Comparison of ENCODE assay signal across 8 cellular contexts in genomic region chr20:53914861-53915458, GRCh38.
DNase-seq lines count a peak whose midpoint lies in the region; ATAC-seq and TF ChIP-seq lines count a peak whose summit lies in the region.

No MANE protein-coding gene starts in this region.

- peak; percentile 57 for DNase-seq in SK-N-DZ (ENCODE audit: low spot score)
- DNase-seq in fibroblast of lung (ENCODE audit: low read depth in 2 of 2): no peak
- no peak for DNase-seq in glomerular visceral epithelial cell (ENCODE audit: extremely low spot score)
- DNase-seq in NCI-H748 treated with DMSO at 0.1 percent for 48 hours (lab: John Stamatoyannopoulos, UW): no peak
- DNase-seq in COR-L47 (lab: John Stamatoyannopoulos, UW): no peak

- ATAC-seq in GM18511 (IDR thresholded peaks at IDR 0.05; ENCODE audit: unreplicated experiment): no peak

- TF ChIP-seq CTCF in GM12875 (IDR thresholded peaks at IDR 0.05; ENCODE audit: borderline replicate concordance, insufficient read depth, low read depth, low read length) (no peak), fibroblast of lung (conservative IDR thresholded peaks at IDR 0.05 in 1 of 2, IDR thresholded peaks at IDR 0.05 in 1 of 2; ENCODE audit: low read depth in 1 of 2, low read length in 2 of 2) (no peak), parathyroid adenoma (IDR thresholded peaks at IDR 0.05) (no peak)

- H3K4me3 ChIP-seq in GM12875 (ENCODE audit: low read depth, low read length) (peak overlapping the region; percentile 33), fibroblast of lung (replicated peaks in 1 of 4; ENCODE audit: control extremely low read depth in 1 of 4, insufficient read depth in 1 of 4, low read depth in 3 of 4, low read length in 4 of 4) (peak overlapping the region; percentile 33 to 69 (median 64)), parathyroid adenoma (ENCODE audit: low read depth, low read length) (peak overlapping the region; percentile 65)

- H4K20me1 ChIP-seq in fibroblast of lung (ENCODE audit: control insufficient read depth, extremely low read depth, insufficient read depth, low read length): no peaks in the 10 kb centered on the region

- no peaks in the 10 kb centered on the region for H3K36me3 ChIP-seq in fibroblast of lung (ENCODE audit: control insufficient read depth, insufficient read depth, low read length)
- no peaks in the 10 kb centered on the region for H3K36me3 ChIP-seq in parathyroid adenoma (ENCODE audit: control insufficient read depth, insufficient read depth, low read length)

- H3K4me2 ChIP-seq in fibroblast of lung (ENCODE audit: extremely low read depth, insufficient read depth, low read length) (peak overlapping the region; percentile 91), parathyroid adenoma (ENCODE audit: low read length) (peak overlapping the region; percentile 87)

- peaks cover 26% of the 10 kb centered on the region for H3K4me1 ChIP-seq in fibroblast of lung (ENCODE audit: control insufficient read depth, extremely low read depth, insufficient read depth, low read length)
- peaks cover 26% of the 10 kb centered on the region for H3K4me1 ChIP-seq in parathyroid adenoma

- H3K9ac ChIP-seq in fibroblast of lung (ENCODE audit: insufficient read depth, low read length) (no peak overlapping the region), parathyroid adenoma (peak overlapping the region; percentile 38)

- H3K9me3 ChIP-seq in fibroblast of lung (ENCODE audit: control insufficient read depth, insufficient read depth, low read depth, low read length) (no peaks in the 10 kb centered on the region), parathyroid adenoma (ENCODE audit: control insufficient read depth, low read length) (no peaks in the 10 kb centered on the region)

- H3K27me3 ChIP-seq in fibroblast of lung (ENCODE audit: control insufficient read depth, insufficient read depth, low read length) (no peaks in the 10 kb centered on the region), parathyroid adenoma (ENCODE audit: control insufficient read depth, insufficient read depth, low read length) (no peaks in the 10 kb centered on the region)

- H3K79me2 ChIP-seq in fibroblast of lung (ENCODE audit: control insufficient read depth, insufficient read depth, low read length): no peaks in the 10 kb centered on the region
- H3K79me2 ChIP-seq in parathyroid adenoma: no peaks in the 10 kb centered on the region

- H2AFZ ChIP-seq in fibroblast of lung (ENCODE audit: low read length): peak overlapping the region; percentile 7
- peak overlapping the region; percentile 95 for H2AFZ ChIP-seq in parathyroid adenoma

- H3K27ac ChIP-seq in fibroblast of lung (ENCODE audit: insufficient read depth, low read length): peak overlapping the region; percentile 77
- H3K27ac ChIP-seq in parathyroid adenoma: peak overlapping the region; percentile 96
